In the genomic region with DNA sequence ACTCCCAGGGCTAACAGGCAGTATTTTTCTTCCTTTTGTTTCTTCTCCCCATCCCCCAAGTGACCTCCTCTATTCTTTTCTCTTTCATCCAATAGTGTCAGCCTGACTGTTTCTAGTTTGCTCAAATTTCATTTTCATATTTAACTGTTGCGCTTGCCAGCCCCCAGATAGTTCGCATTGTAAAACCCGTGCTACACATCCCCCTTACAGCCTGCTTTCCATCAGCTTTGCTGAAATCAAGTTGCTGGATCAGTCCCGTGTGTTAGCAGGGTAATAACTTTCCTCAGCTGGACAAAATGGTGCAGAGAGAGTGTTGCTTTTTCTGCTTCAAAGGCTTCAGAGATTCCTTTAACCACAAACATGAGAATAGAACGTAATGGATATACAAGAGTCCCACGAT, we compare ENCODE assay signal across 14 cellular contexts.
DNase-seq lines count a peak whose midpoint lies in the region; TF ChIP-seq lines count a peak whose summit lies in the region.
"Had no signal": no experiment of that assay in that cellular context is flagged by ENCODE, and none has a peak within 500 bp of the region (broad histone marks: within the 10 kb centered on the region; RNA-seq: fewer than 3 reads in every experiment).

No MANE protein-coding gene starts in this region.

- H3K4me3 ChIP-seq in esophagus muscularis mucosa: no peak overlapping the region
- no peak overlapping the region for H3K4me3 ChIP-seq in uterus
- H3K4me3 ChIP-seq: A549, BLaER1, GM23338 had no signal

- H3K4me3 Mint-ChIP-seq in nephron progenitor cell: peak overlapping the region; percentile 7
- H3K4me3 Mint-ChIP-seq: CD8-positive, alpha-beta memory T cell; GM23338 had no signal

- H3K27me3 ChIP-seq in esophagus muscularis mucosa (no peaks in the 10 kb centered on the region), uterus (no peaks in the 10 kb centered on the region)
- H3K27me3 ChIP-seq: BLaER1 had no signal

- peaks cover 92% of the 10 kb centered on the region for H3K4me1 Mint-ChIP-seq in nephron progenitor cell
- H3K4me1 Mint-ChIP-seq: CD8-positive, alpha-beta memory T cell had no signal

- H3K9me3 Mint-ChIP-seq in nephron progenitor cell: no peaks in the 10 kb centered on the region
- H3K9me3 Mint-ChIP-seq: GM23338 had no signal

- H3K36me3 Mint-ChIP-seq in nephron progenitor cell (ENCODE audit: low read depth): no peaks in the 10 kb centered on the region
- H3K36me3 Mint-ChIP-seq: CD8-positive, alpha-beta memory T cell had no signal

- peak overlapping the region; percentile 96; the same call in 1 of the 2 replicates for H3K27ac ChIP-seq in VCaP
- no peak overlapping the region for H3K27ac ChIP-seq in esophagus muscularis mucosa (replicated peaks in 1 of 4)
- peak overlapping the region; percentile 74 to 76 for H3K27ac ChIP-seq in uterus
- H3K27ac ChIP-seq: A549, BLaER1 had no signal

- no peak for TF ChIP-seq CTCF in VCaP (conservative IDR thresholded peaks at IDR 0.05)
- TF ChIP-seq CTCF in esophagus muscularis mucosa (IDR thresholded peaks at IDR 0.05): no peak
- TF ChIP-seq CTCF in nephron progenitor cell (IDR thresholded peaks at IDR 0.05): no peak
- no peak for TF ChIP-seq CTCF in uterus (IDR thresholded peaks at IDR 0.05)

- intact Hi-C loops in esophagus muscularis mucosa (cut with DNase I) (no loop called here), uterus (cut with DNase I; ENCODE audit: low total_unique reads) (no loop called here)

- H3K36me3 ChIP-seq in esophagus muscularis mucosa: no peaks in the 10 kb centered on the region
- no peaks in the 10 kb centered on the region for H3K36me3 ChIP-seq in uterus
- H3K36me3 ChIP-seq: BLaER1 had no signal

- no peaks in the 10 kb centered on the region for H3K9me3 ChIP-seq in esophagus muscularis mucosa
- H3K9me3 ChIP-seq in uterus: no peaks in the 10 kb centered on the region
- H3K9me3 ChIP-seq: A549, BLaER1 had no signal

- TF ChIP-seq EP300 in esophagus muscularis mucosa (IDR thresholded peaks at IDR 0.05): no peak

- peak; percentile 37 for DNase-seq in esophagus muscularis mucosa (ENCODE audit: extremely low spot score)
- no peak for DNase-seq in nephron progenitor cell
- DNase-seq in uterus: peak; percentile 44 to 68
- no peak for DNase-seq in GM03348 (ENCODE audit: low spot score)
- no peak for DNase-seq in activated CD8-positive, alpha-beta memory T cell treated with anti-CD3 and anti-CD28 coated beads, Interleukin-2, amount 50 U/mL, for 48 hours
- no peak for DNase-seq in RPMI8226
- DNase-seq: AML-193; CD8-positive, alpha-beta memory T cell; H7; IMR-90 had no signal

- WGBS in esophagus muscularis mucosa: 57% methylated on average over 6 of the region's 6 CpGs

- no peaks in the 10 kb centered on the region for H3K27me3 Mint-ChIP-seq in nephron progenitor cell (ENCODE audit: low read depth, poor library complexity)

- H3K4me1 ChIP-seq in esophagus muscularis mucosa: peaks cover 0 to 10% (median 6%) of the 10 kb centered on the region in 4 donors
- peaks cover 12 to 22% of the 10 kb centered on the region in 2 donors for H3K4me1 ChIP-seq in uterus
- H3K4me1 ChIP-seq: A549 had no signal

- H3K27ac Mint-ChIP-seq in nephron progenitor cell: peak overlapping the region; percentile 77
- H3K27ac Mint-ChIP-seq: CD8-positive, alpha-beta memory T cell; GM23338 had no signal

- TF ChIP-seq POLR2A in esophagus muscularis mucosa (IDR thresholded peaks at IDR 0.05; ENCODE audit: low read depth) (no peak), uterus (IDR thresholded peaks at IDR 0.05) (no peak)

Comparison
In these comparisons a context has a peak if more than half of its experiments do, and no peak if none do; other contexts are left out.
1. H3K27ac ChIP-seq: peak in VCaP (single experiment) and uterus (2 of 2); none in esophagus muscularis mucosa (0 of 4).
2. DNase-seq: peak in esophagus muscularis mucosa (single experiment) and uterus (2 of 2); none in nephron progenitor cell (single experiment), GM03348 (single experiment), activated CD8-positive, alpha-beta memory T cell treated with anti-CD3 and anti-CD28 coated beads, Interleukin-2, amount 50 U/mL, for 48 hours (single experiment) and RPMI8226 (single experiment).